In genomic region chr15:40722354-40722753, GRCh38 we compare ENCODE assay signal across 1 cellular context.
TF ChIP-seq lines count a peak whose summit lies in the region.

No MANE protein-coding gene starts in this region.

TF ChIP-seq in GM23338, 12 proteins besides CTCF, POLR2A, EP300 and RAD21:
- TF ChIP-seq ZNF462 (CRISPR knock-in tag; IDR thresholded peaks at IDR 0.05) (no peak), JUNB (IDR thresholded peaks at IDR 0.05; ENCODE audit: unreplicated experiment) (no peak), ETS1 (IDR thresholded peaks at IDR 0.05) (no peak), EZH2phosphoT487 (IDR thresholded peaks at IDR 0.05; ENCODE audit: unreplicated experiment) (no peak)
